Comparison of ENCODE assay signal across 11 cellular contexts in the genomic region with DNA sequence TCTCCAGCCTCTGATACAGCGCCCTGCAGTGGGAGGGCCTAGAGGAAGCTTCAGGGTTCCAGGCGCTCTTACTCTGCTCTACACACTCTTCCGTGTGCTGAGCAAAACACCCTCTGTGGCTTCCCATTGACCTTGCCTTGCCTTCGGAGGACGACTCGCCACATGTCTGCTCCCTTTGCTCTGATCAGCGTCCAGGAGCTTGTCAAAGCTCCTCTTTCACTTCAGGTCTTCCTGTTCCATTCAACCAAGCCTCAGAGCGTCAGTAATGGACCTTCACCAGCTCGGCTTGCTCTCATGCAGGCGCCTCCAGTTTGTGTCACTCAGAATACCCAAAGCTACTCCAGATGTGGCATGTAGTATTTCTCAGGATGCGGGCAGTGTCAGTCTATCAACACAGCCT.
DNase-seq lines count a peak whose midpoint lies in the region; ATAC-seq and TF ChIP-seq lines count a peak whose summit lies in the region.
"Had no signal": no experiment of that assay in that cellular context is flagged by ENCODE, and none has a peak within 500 bp of the region (broad histone marks: within the 10 kb centered on the region; RNA-seq: fewer than 3 reads in every experiment).

No MANE protein-coding gene starts in this region.

- H3K4me1 Mint-ChIP-seq in MCF 10A (ENCODE audit: insufficient read depth, unreplicated experiment) (peaks cover 20% of the 10 kb centered on the region), mesothelial cell of epicardium (peaks cover 54% of the 10 kb centered on the region)
- H3K4me1 Mint-ChIP-seq: CD14-positive monocyte had no signal

- H3K4me3 ChIP-seq in mammary epithelial cell (replicated peaks in 1 of 3; ENCODE audit: insufficient read depth in 1 of 3, low read depth in 2 of 3, low read length in 3 of 3) = no peak overlapping the region
- H3K4me3 ChIP-seq in uterus = no peak overlapping the region
- no peak overlapping the region for H3K4me3 ChIP-seq in smooth muscle cell

- H3K4me2 ChIP-seq in mammary epithelial cell (ENCODE audit: insufficient read depth, low read depth, low read length) (no peak overlapping the region), smooth muscle cell (no peak overlapping the region)

- H4K20me1 ChIP-seq in mammary epithelial cell (ENCODE audit: insufficient read depth, low read length) = no peaks in the 10 kb centered on the region
- H4K20me1 ChIP-seq in smooth muscle cell (ENCODE audit: low read depth) = peaks cover 18% of the 10 kb centered on the region

- dilution Hi-C loops in mammary epithelial cell (cut with HindIII; ENCODE audit: low sequenced_read_pairs) = loop anchor here (25.0 kb wide), 1 partner anchor 312 kb away; no protein-coding TSS in a partner anchor

- no peak for TF ChIP-seq POLR2A in uterus (IDR thresholded peaks at IDR 0.05)

- in situ Hi-C loops in mammary epithelial cell (cut with MboI; ENCODE audit: low sequenced_read_pairs in 2 of 2) = no loop called here

- H3K36me3 Mint-ChIP-seq in MCF 10A (ENCODE audit: insufficient read depth, unreplicated experiment) (peaks cover 72% of the 10 kb centered on the region), mesothelial cell of epicardium (peaks cover 34% of the 10 kb centered on the region)
- peaks cover 57 to 97% of the 10 kb centered on the region in 2 donors for H3K36me3 Mint-ChIP-seq in activated naive CD4-positive, alpha-beta T cell treated with anti-CD3 and anti-CD28 coated beads, Interleukin-2, amount 50 U/mL, for 72 hours

- ATAC-seq in activated naive CD4-positive, alpha-beta T cell treated with anti-CD3 and anti-CD28 coated beads, Interleukin-2, amount 50 U/mL, for 72 hours = no peak
- ATAC-seq in HG03565 (IDR thresholded peaks at IDR 0.05; ENCODE audit: unreplicated experiment) = no peak

- H3K27me3 Mint-ChIP-seq in MCF 10A (ENCODE audit: insufficient read depth, unreplicated experiment) = no peaks in the 10 kb centered on the region
- H3K27me3 Mint-ChIP-seq in mesothelial cell of epicardium (ENCODE audit: low read depth) = no peaks in the 10 kb centered on the region

- no peak for TF ChIP-seq CTCF in MCF 10A (IDR thresholded peaks at IDR 0.05; ENCODE audit: unreplicated experiment)
- TF ChIP-seq CTCF in mammary epithelial cell (conservative IDR thresholded peaks at IDR 0.05 in 1 of 2, IDR thresholded peaks at IDR 0.05 in 1 of 2; ENCODE audit: extremely low read depth in 1 of 2, insufficient read depth in 1 of 2, low read depth in 1 of 2, low read length in 2 of 2) = no peak
- TF ChIP-seq CTCF in mesothelial cell of epicardium (IDR thresholded peaks at IDR 0.05; ENCODE audit: unreplicated experiment) = no peak
- no peak for TF ChIP-seq CTCF in uterus (IDR thresholded peaks at IDR 0.05)
- TF ChIP-seq CTCF in smooth muscle cell (IDR thresholded peaks at IDR 0.05; ENCODE audit: borderline replicate concordance, insufficient read depth, poor library complexity, severe bottlenecking) = no peak

- H3K4me1 ChIP-seq in mammary epithelial cell (ENCODE audit: insufficient read depth, low read length) (peaks cover 28% of the 10 kb centered on the region), uterus (peaks cover 5 to 18% of the 10 kb centered on the region in 2 donors), smooth muscle cell (ENCODE audit: low read depth) (no peaks in the 10 kb centered on the region)

- H3K36me3 ChIP-seq in mammary epithelial cell (ENCODE audit: insufficient read depth, low read length) = peaks cover 5% of the 10 kb centered on the region
- H3K36me3 ChIP-seq in uterus = no peaks in the 10 kb centered on the region
- H3K36me3 ChIP-seq in smooth muscle cell (ENCODE audit: low read depth) = peaks cover 29% of the 10 kb centered on the region

- H3K27me3 ChIP-seq in mammary epithelial cell (ENCODE audit: insufficient read depth, low read length) (no peaks in the 10 kb centered on the region), uterus (no peaks in the 10 kb centered on the region), smooth muscle cell (ENCODE audit: low read depth) (no peaks in the 10 kb centered on the region)

- H3K9me3 ChIP-seq in mammary epithelial cell (replicated peaks; ENCODE audit: insufficient read depth, low read length) (no peaks in the 10 kb centered on the region), uterus (no peaks in the 10 kb centered on the region), smooth muscle cell (replicated peaks; ENCODE audit: low read depth) (no peaks in the 10 kb centered on the region)

- H3K4me3 Mint-ChIP-seq in MCF 10A (ENCODE audit: unreplicated experiment) = no peak overlapping the region
- H3K4me3 Mint-ChIP-seq in mesothelial cell of epicardium = no peak overlapping the region
- H3K4me3 Mint-ChIP-seq: CD14-positive monocyte had no signal

- H3K9ac ChIP-seq in mammary epithelial cell (ENCODE audit: insufficient read depth, low read length) (no peak overlapping the region), smooth muscle cell (ENCODE audit: low read depth) (no peak overlapping the region)

- BruUV-seq in MCF 10A (replicated peaks; lab: Mats Ljungman, UMichigan) (no TSS peak), mammary epithelial cell (replicated peaks; lab: Mats Ljungman, UMichigan) (no TSS peak)

- H3F3A ChIP-seq in smooth muscle cell (ENCODE audit: low read depth) = peaks cover 8% of the 10 kb centered on the region

- DNase-seq in MCF 10A (ENCODE audit: unreplicated experiment) = no peak
- DNase-seq in mammary epithelial cell = no peak
- no peak for DNase-seq in activated naive CD4-positive, alpha-beta T cell treated with anti-CD3 and anti-CD28 coated beads, Interleukin-2, amount 50 U/mL, for 72 hours (ENCODE audit: low spot score in 2 of 2)
- DNase-seq in mesothelial cell of epicardium (ENCODE audit: low spot score in 2 of 2, unreplicated experiment in 2 of 2) = no peak
- DNase-seq in uterus = no peak
- no peak for DNase-seq in foreskin melanocyte
- DNase-seq in smooth muscle cell (lab: John Stamatoyannopoulos, UW; ENCODE audit: unreplicated experiment) = no peak
- DNase-seq: kidney, NCI-H226 had no signal

- no peaks in the 10 kb centered on the region for H3K79me2 ChIP-seq in mammary epithelial cell (ENCODE audit: insufficient read depth, low read length)
- H3K79me2 ChIP-seq in smooth muscle cell (ENCODE audit: low read depth) = peaks cover 43% of the 10 kb centered on the region

- H3K27ac ChIP-seq in mammary epithelial cell (ENCODE audit: insufficient read depth, low read depth, low read length) = no peak overlapping the region
- peak overlapping the region; percentile 64 to 89 for H3K27ac ChIP-seq in uterus
- no peak overlapping the region for H3K27ac ChIP-seq in smooth muscle cell (ENCODE audit: low read depth)

- CTCF ChIA-PET in MCF 10A (lab: Yijun Ruan, JAX) = interaction anchor here (0.6 to 1.0 kb wide), 4 partner anchors 32 to 1559 kb away, joined by 3 to 5 read pairs (median 4); no protein-coding TSS in a partner anchor
- CTCF ChIA-PET in mammary epithelial cell (lab: Charles Lee; ENCODE audit: low non-redundant PET) = no interaction called here

- H3K27ac Mint-ChIP-seq in MCF 10A (ENCODE audit: low read depth, unreplicated experiment) (peak overlapping the region; percentile 61), mesothelial cell of epicardium (peak overlapping the region; percentile 97)
- peak overlapping the region; percentile 14 to 91 for H3K27ac Mint-ChIP-seq in activated naive CD4-positive, alpha-beta T cell treated with anti-CD3 and anti-CD28 coated beads, Interleukin-2, amount 50 U/mL, for 72 hours

- WGBS in mammary epithelial cell (ENCODE audit: low coverage, missing lambda C conversion rate) = 98% methylated on average over 11 of the region's 11 CpGs
- 97% methylated on average over 11 of the region's 11 CpGs for WGBS in smooth muscle cell (ENCODE audit: low lambda C conversion rate)

- intact Hi-C loops in MCF 10A (cut with micrococcal nuclease) = no loop called here
- intact Hi-C loops in mammary epithelial cell (cut with micrococcal nuclease) = no loop called here
- intact Hi-C loops in uterus (cut with DNase I; ENCODE audit: low total_unique reads) = no loop called here

- POLR2A ChIA-PET in MCF 10A (lab: Yijun Ruan, JAX) = interaction anchor here (0.6 to 1.4 kb wide), 3 partner anchors 26 to 38 kb away, joined by 3 to 4 read pairs (median 3); no protein-coding TSS in a partner anchor

- H3K9me3 Mint-ChIP-seq in MCF 10A (ENCODE audit: unreplicated experiment) (no peaks in the 10 kb centered on the region), mesothelial cell of epicardium (no peaks in the 10 kb centered on the region)
- H3K9me3 Mint-ChIP-seq in activated naive CD4-positive, alpha-beta T cell treated with anti-CD3 and anti-CD28 coated beads, Interleukin-2, amount 50 U/mL, for 72 hours = peaks cover 0 to 4% of the 10 kb centered on the region in 2 donors
- H3K9me3 Mint-ChIP-seq: CD14-positive monocyte had no signal

- H2AFZ ChIP-seq in mammary epithelial cell (ENCODE audit: low read depth, low read length) (no peak overlapping the region), smooth muscle cell (ENCODE audit: low read depth) (no peak overlapping the region)

Comparison
In these comparisons a context has a peak if more than half of its experiments do, and no peak if none do; other contexts are left out.
1. H3K27ac ChIP-seq: peak in uterus (2 of 2); none in mammary epithelial cell (single experiment) and smooth muscle cell (single experiment).
2. Peak in every context shown above with its lines, with median percentiles within 50 percentile points of each other: H3K27ac Mint-ChIP-seq.